In the genomic region with DNA sequence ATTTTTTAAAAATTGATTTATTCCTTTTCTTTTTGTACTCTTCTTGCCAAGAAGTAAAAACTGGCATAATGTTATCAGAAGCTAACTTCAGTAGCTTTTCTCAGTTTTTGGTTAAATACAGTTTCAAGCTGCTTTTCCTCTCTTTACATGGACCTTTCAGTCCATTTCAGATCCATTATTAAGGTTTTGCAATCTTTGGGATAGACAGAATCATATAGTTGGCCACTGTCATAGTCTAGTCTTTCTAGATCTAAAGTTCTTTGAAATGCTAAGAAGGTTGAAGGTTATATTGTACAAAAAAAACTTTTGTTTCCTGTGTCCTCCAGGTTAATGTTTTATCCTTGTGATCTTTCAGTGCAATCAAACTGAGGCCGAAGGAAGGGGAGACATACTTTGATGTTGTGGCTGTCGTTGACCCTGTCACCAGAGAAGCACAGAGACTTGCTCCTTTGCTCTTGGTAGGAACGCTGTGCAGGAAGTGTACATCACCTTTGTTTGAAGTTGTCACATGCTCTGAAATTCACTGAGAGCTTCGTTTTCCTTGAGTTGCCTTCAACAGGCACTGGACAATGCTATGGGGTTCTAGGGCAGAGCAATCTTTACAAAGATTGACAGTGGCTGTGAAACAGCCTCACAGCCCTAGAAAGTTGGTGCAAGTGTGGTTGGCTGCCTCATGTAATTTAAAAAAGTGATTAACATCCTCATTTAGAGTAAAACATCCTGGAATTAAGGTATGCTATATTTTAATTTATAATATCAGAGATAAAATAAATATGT, we compare ENCODE assay signal across 2 cellular contexts.
TF ChIP-seq lines count a peak whose summit lies in the region.

No MANE protein-coding gene starts in this region.

TF ChIP-seq in IMR-90, 13 proteins besides CTCF, POLR2A, EP300 and RAD21:
- TF ChIP-seq FOS (IDR thresholded peaks at IDR 0.05; ENCODE audit: low read depth, low read length) (no peak), MAFK (IDR thresholded peaks at IDR 0.05; ENCODE audit: low read depth, low read length) (no peak), NFE2L2 (IDR thresholded peaks at IDR 0.05; ENCODE audit: low read depth, low read length) (no peak), MXI1 (IDR thresholded peaks at IDR 0.05; ENCODE audit: borderline replicate concordance, low read depth, low read length) (no peak), RCOR1 (IDR thresholded peaks at IDR 0.05; ENCODE audit: insufficient replicate concordance, low read length) (no peak), CEBPB (IDR thresholded peaks at IDR 0.05; ENCODE audit: low read depth, low read length) (no peak), MAZ (IDR thresholded peaks at IDR 0.05; ENCODE audit: borderline replicate concordance, low read depth, low read length) (no peak), RFX5 (IDR thresholded peaks at IDR 0.05; ENCODE audit: low read depth, low read length) (no peak), CHD1 (IDR thresholded peaks at IDR 0.05; ENCODE audit: low read depth, low read length) (no peak), BHLHE40 (IDR thresholded peaks at IDR 0.05; ENCODE audit: low read depth, low read length) (no peak), SMC3 (IDR thresholded peaks at IDR 0.05; ENCODE audit: low read depth, low read length) (no peak)
- TF ChIP-seq, protein P1, sequence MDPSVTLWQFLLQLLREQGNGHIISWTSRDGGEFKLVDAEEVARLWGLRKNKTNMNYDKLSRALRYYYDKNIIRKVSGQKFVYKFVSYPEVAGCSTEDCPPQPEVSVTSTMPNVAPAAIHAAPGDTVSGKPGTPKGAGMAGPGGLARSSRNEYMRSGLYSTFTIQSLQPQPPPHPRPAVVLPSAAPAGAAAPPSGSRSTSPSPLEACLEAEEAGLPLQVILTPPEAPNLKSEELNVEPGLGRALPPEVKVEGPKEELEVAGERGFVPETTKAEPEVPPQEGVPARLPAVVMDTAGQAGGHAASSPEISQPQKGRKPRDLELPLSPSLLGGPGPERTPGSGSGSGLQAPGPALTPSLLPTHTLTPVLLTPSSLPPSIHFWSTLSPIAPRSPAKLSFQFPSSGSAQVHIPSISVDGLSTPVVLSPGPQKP (IDR thresholded peaks at IDR 0.05; ENCODE audit: borderline replicate concordance, low read depth, low read length) = no peak
- TF ChIP-seq, protein P2, sequence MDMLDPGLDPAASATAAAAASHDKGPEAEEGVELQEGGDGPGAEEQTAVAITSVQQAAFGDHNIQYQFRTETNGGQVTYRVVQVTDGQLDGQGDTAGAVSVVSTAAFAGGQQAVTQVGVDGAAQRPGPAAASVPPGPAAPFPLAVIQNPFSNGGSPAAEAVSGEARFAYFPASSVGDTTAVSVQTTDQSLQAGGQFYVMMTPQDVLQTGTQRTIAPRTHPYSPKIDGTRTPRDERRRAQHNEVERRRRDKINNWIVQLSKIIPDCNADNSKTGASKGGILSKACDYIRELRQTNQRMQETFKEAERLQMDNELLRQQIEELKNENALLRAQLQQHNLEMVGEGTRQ (IDR thresholded peaks at IDR 0.05; ENCODE audit: low read depth, low read length) = no peak

TF ChIP-seq in HEK293T, 16 proteins besides CTCF, POLR2A, EP300 and RAD21:
- TF ChIP-seq, protein P3, sequence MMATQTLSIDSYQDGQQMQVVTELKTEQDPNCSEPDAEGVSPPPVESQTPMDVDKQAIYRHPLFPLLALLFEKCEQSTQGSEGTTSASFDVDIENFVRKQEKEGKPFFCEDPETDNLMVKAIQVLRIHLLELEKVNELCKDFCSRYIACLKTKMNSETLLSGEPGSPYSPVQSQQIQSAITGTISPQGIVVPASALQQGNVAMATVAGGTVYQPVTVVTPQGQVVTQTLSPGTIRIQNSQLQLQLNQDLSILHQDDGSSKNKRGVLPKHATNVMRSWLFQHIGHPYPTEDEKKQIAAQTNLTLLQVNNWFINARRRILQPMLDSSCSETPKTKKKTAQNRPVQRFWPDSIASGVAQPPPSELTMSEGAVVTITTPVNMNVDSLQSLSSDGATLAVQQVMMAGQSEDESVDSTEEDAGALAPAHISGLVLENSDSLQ (IDR thresholded peaks at IDR 0.05) = no peak
- TF ChIP-seq NFRKB (IDR thresholded peaks at IDR 0.05) = no peak
- TF ChIP-seq HDGF (IDR thresholded peaks at IDR 0.05; ENCODE audit: borderline replicate concordance) = no peak
